8 cellular contexts compared by ENCODE assay signal in the genomic region with DNA sequence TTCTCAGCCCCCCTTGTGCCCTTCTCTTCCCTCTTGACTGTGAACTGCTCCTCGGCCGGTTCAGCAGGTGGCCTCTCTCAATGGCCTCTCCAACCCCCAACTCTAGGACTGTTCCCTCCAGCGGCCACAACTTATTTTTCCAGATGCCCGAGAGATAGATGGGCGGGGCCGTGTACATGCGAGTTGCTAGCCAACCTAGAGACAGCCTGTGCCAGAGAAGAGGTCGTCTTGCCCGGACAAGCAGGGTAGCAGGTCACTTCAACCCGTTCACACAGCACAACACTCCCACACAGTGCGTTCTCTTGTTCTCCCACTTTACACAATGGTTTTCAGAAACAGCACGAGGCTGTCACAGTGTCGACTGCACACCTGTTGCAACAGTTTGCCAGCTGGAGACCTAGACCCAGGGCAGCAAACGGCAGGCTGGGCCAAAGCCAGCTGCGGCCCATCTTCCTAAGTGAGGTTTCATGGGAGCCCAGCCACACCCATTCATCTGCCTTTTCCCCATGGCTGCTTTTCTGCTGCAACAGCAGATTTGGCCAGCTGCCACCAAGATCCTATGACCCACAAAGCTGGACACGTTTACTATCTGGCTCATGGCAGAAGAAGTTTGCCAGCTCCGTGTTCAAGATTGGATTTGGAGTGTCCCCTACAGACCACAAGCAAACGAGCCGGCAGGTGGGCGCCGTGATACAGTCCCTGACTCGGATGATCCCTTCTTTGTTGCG. TPM values are rescaled to one million over a fixed set of nuclear protein-coding genes. Genes with fewer than 3 reads are reported as not detected.
DNase-seq lines count a peak whose midpoint lies in the region; ATAC-seq and TF ChIP-seq lines count a peak whose summit lies in the region.

No MANE protein-coding gene starts in this region.

- in situ Hi-C loops in IMR-90 (cut with MboI; ENCODE audit: low sequenced_read_pairs) (loop anchor here (25.0 kb wide), 2 partner anchors 1047 to 1222 kb away; a partner anchor contains a TSS), transverse colon (cut with MboI; ENCODE audit: low pct_ligation_motif_present in 1 of 4, low pct_unique_long_range_greater_than_20kb in 1 of 4, low sequenced_read_pairs in 3 of 4) (loop anchor here in 1 of 4 donors (25.0 kb wide), 1 partner anchor 397 kb away; no protein-coding TSS in a partner anchor)

- H2AK9ac ChIP-seq in IMR-90 (replicated peaks; ENCODE audit: low read depth, low read length, poor library complexity) = peak overlapping the region; percentile 11

- H2AFZ ChIP-seq in IMR-90 (replicated peaks; ENCODE audit: low read length, poor library complexity) = peak overlapping the region; percentile 5
- no peak overlapping the region for H2AFZ ChIP-seq in trophoblast cell (ENCODE audit: insufficient read depth, low read length, poor library complexity)

- no peak overlapping the region for H4K12ac ChIP-seq in trophoblast cell (ENCODE audit: low read depth, low read length)

- no peak for TF ChIP-seq CTCF in IMR-90 (conservative IDR thresholded peaks at IDR 0.05; ENCODE audit: low read depth, low read length)
- no peak for TF ChIP-seq CTCF in RWPE1 (conservative IDR thresholded peaks at IDR 0.05; ENCODE audit: low read depth)
- TF ChIP-seq CTCF in heart left ventricle (IDR thresholded peaks at IDR 0.05) = no peak
- no peak for TF ChIP-seq CTCF in transverse colon (IDR thresholded peaks at IDR 0.05)
- no peak for TF ChIP-seq CTCF in dorsolateral prefrontal cortex (IDR thresholded peaks at IDR 0.05 in 54 of 56, conservative IDR thresholded peaks at IDR 0.05 in 2 of 56; ENCODE audit: low read depth in 1 of 56, partially characterized antibody in 56 of 56)

- no peak overlapping the region for H2BK15ac ChIP-seq in IMR-90 (ENCODE audit: low read depth, low read length)

- H3K4me1 ChIP-seq in IMR-90 (ENCODE audit: control insufficient read depth, insufficient read depth, low read length) (peaks cover 9% of the 10 kb centered on the region; the same call in 1 of the 2 replicates), heart left ventricle (peaks cover 0 to 11% (median 6%) of the 10 kb centered on the region in 12 donors), transverse colon (peaks cover 5 to 9% (median 7%) of the 10 kb centered on the region in 4 donors), trophoblast cell (ENCODE audit: control insufficient read depth in 1 of 2, insufficient read depth in 2 of 2, low read length in 2 of 2) (no peaks in the 10 kb centered on the region)

- POLR2A ChIA-PET in IMR-90 (lab: Charles Lee; ENCODE audit: unreplicated experiment) = no interaction called here
- POLR2A ChIA-PET in RWPE1 (lab: Yijun Ruan, JAX; ENCODE audit: low non-redundant PET) = no interaction called here

- 0 out of 2 replicates have a peak, but pooled peaks cover 9% of the 10 kb centered on the region for H4K20me1 ChIP-seq in IMR-90 (ENCODE audit: insufficient read depth, low read length)

- H3K36me3 Mint-ChIP-seq in activated naive CD8-positive, alpha-beta T cell treated with anti-CD3 and anti-CD28 coated beads, Interleukin-2, amount 50 U/mL, for 24 hours (ENCODE audit: low read depth) = no peaks in the 10 kb centered on the region

- no peaks in the 10 kb centered on the region for H3K79me2 ChIP-seq in trophoblast cell (ENCODE audit: control insufficient read depth, insufficient read depth, low read length, poor library complexity)

- H3K9me1 ChIP-seq in IMR-90 (ENCODE audit: insufficient read depth, low read length) = 0 out of 2 replicates have a peak, but pooled peaks cover 6% of the 10 kb centered on the region

- peak; percentile 44; the same call in 1 of the 2 replicates for ATAC-seq in IMR-90 (ENCODE audit: low read depth)
- ATAC-seq in heart left ventricle = peak; percentile 25 to 64 (median 42)
- ATAC-seq in HG03025 (IDR thresholded peaks at IDR 0.05; ENCODE audit: low FRiP score, unreplicated experiment) = no peak
- no peak for ATAC-seq in activated naive CD8-positive, alpha-beta T cell treated with anti-CD3 and anti-CD28 coated beads, Interleukin-2, amount 50 U/mL, for 24 hours

- H4K91ac ChIP-seq in IMR-90 (ENCODE audit: insufficient read depth, low read depth, low read length) (no peak overlapping the region), trophoblast cell (ENCODE audit: low read depth, low read length) (no peak overlapping the region)

- TF ChIP-seq EP300 in transverse colon (IDR thresholded peaks at IDR 0.05; ENCODE audit: low read depth) = no peak

- H3K23ac ChIP-seq in IMR-90 (ENCODE audit: low read depth, low read length) (no peak overlapping the region), trophoblast cell (ENCODE audit: low read length) (no peak overlapping the region)

- intact Hi-C loops in IMR-90 (cut with micrococcal nuclease) = no loop called here
- intact Hi-C loops in heart left ventricle (cut with DNase I) = no loop called here
- intact Hi-C loops in transverse colon (cut with DNase I; ENCODE audit: low total_unique reads) = no loop called here
- intact Hi-C loops in dorsolateral prefrontal cortex (cut with DNase I) = no loop called here

- H2AK5ac ChIP-seq in IMR-90 (ENCODE audit: low read depth, low read length) (no peak overlapping the region), trophoblast cell (ENCODE audit: low read length) (no peak overlapping the region)

- H3K9me3 ChIP-seq in IMR-90 (ENCODE audit: control insufficient read depth, insufficient read depth, low read length) = peaks cover 6% of the 10 kb centered on the region
- peaks cover 0 to 17% (median 11%) of the 10 kb centered on the region in 12 donors for H3K9me3 ChIP-seq in heart left ventricle
- H3K9me3 ChIP-seq in transverse colon = peaks cover 9 to 13% of the 10 kb centered on the region in 2 donors
- H3K9me3 ChIP-seq in trophoblast cell (ENCODE audit: insufficient read depth, low read depth, low read length) = peaks cover 7% of the 10 kb centered on the region

- H3K27ac ChIP-seq in IMR-90 (ENCODE audit: insufficient read depth, low read length) (no peak overlapping the region), RWPE1 (peak overlapping the region; percentile 92), heart left ventricle (no peak overlapping the region), transverse colon (no peak overlapping the region), trophoblast cell (ENCODE audit: low read depth, low read length) (no peak overlapping the region), dorsolateral prefrontal cortex (no peak overlapping the region)

- H2BK5ac ChIP-seq in IMR-90 (ENCODE audit: low read depth, low read length, poor library complexity, severe bottlenecking) (no peak overlapping the region), trophoblast cell (ENCODE audit: low read depth, low read length, poor library complexity) (no peak overlapping the region)

- no peak overlapping the region for H3K9ac ChIP-seq in IMR-90 (ENCODE audit: low read depth, low read length)
- no peak overlapping the region for H3K9ac ChIP-seq in trophoblast cell (ENCODE audit: low read length)

- H3K18ac ChIP-seq in IMR-90 (ENCODE audit: low read depth, low read length) (no peak overlapping the region), trophoblast cell (ENCODE audit: low read length) (no peak overlapping the region)

- 65% methylated on average over 10 of the region's 23 CpGs; no CpG with 5 or more reads in 1 of the 2 experiments for WGBS in IMR-90 (ENCODE audit: extremely low coverage in 2 of 2, insufficient read length in 1 of 2), 2 experiments
- WGBS in heart left ventricle, 4 donors = 39 to 58% (median 49%) methylated on average over 17 to 23 of the region's 23 CpGs
- WGBS in transverse colon (ENCODE audit: low coverage in 1 of 2), 2 donors = 55 to 57% methylated on average over 7 to 23 of the region's 23 CpGs
- no CpG with 5 or more reads among the region's 23 CpGs for WGBS in trophoblast cell (ENCODE audit: extremely low coverage, insufficient coverage, insufficient read length)

- H3K4me2 ChIP-seq in IMR-90 (ENCODE audit: low read depth, low read length) = no peak overlapping the region
- no peak overlapping the region for H3K4me2 ChIP-seq in trophoblast cell (ENCODE audit: low read length)

- CTCF ChIA-PET in IMR-90 (lab: Yijun Ruan, JAX) (interaction anchor here (1.2 kb wide), 1 partner anchor 13 kb away, joined by 7 read pairs; no protein-coding TSS in a partner anchor), RWPE1 (lab: Yijun Ruan, JAX) (interaction anchor here (0.5 to 1.3 kb wide), 5 partner anchors 9 to 709 kb away, joined by 3 to 8 read pairs (median 4); no protein-coding TSS in a partner anchor)

- no peak for TF ChIP-seq RAD21 in IMR-90 (IDR thresholded peaks at IDR 0.05; ENCODE audit: low read length)

- H4K5ac ChIP-seq in IMR-90 (ENCODE audit: low read depth, low read length) = no peak overlapping the region

- H3K56ac ChIP-seq in IMR-90 (ENCODE audit: extremely low read depth, insufficient read depth, low read length) = no peak overlapping the region

- H3K36me3 ChIP-seq in IMR-90 (ENCODE audit: control insufficient read depth, insufficient read depth, low read length) = peaks cover 2% of the 10 kb centered on the region; the same call in 1 of the 2 replicates
- H3K36me3 ChIP-seq in heart left ventricle = peaks cover 0 to 9% (median 0%) of the 10 kb centered on the region in 9 donors
- no peaks in the 10 kb centered on the region for H3K36me3 ChIP-seq in transverse colon
- H3K36me3 ChIP-seq in trophoblast cell (ENCODE audit: control insufficient read depth in 1 of 2, insufficient read depth in 2 of 2, low read length in 2 of 2) = peaks cover 0 to 1% of the 10 kb centered on the region in 2 experiments

- H3K4me3 Mint-ChIP-seq in activated naive CD8-positive, alpha-beta T cell treated with anti-CD3 and anti-CD28 coated beads, Interleukin-2, amount 50 U/mL, for 24 hours = no peak overlapping the region

- peak overlapping the region in 1 of 2 experiments; percentile 10; a peak in 1 of 4 replicates for H4K8ac ChIP-seq in IMR-90 (ENCODE audit: low read depth in 2 of 2, low read length in 2 of 2)
- H4K8ac ChIP-seq in trophoblast cell (ENCODE audit: low read depth, low read length) = no peak overlapping the region

- H3K4me3 ChIP-seq in IMR-90 (ENCODE audit: insufficient read depth, low read depth, low read length) (no peak overlapping the region), heart left ventricle (no peak overlapping the region), transverse colon (no peak overlapping the region), trophoblast cell (ENCODE audit: low read depth, low read length) (no peak overlapping the region), dorsolateral prefrontal cortex (no peak overlapping the region)

- dilution Hi-C loops in IMR-90 (cut with HindIII; ENCODE audit: low sequenced_read_pairs, unreplicated experiment) = no loop called here

- H3K4ac ChIP-seq in IMR-90 (ENCODE audit: low read depth, low read length) (no peak overlapping the region), trophoblast cell (ENCODE audit: low read depth, low read length) (no peak overlapping the region)

- peaks cover 15% of the 10 kb centered on the region for H3K27me3 Mint-ChIP-seq in activated naive CD8-positive, alpha-beta T cell treated with anti-CD3 and anti-CD28 coated beads, Interleukin-2, amount 50 U/mL, for 24 hours

- H3K27ac Mint-ChIP-seq in activated naive CD8-positive, alpha-beta T cell treated with anti-CD3 and anti-CD28 coated beads, Interleukin-2, amount 50 U/mL, for 24 hours = no peak overlapping the region

- H3K9me3 Mint-ChIP-seq in activated naive CD8-positive, alpha-beta T cell treated with anti-CD3 and anti-CD28 coated beads, Interleukin-2, amount 50 U/mL, for 24 hours = peaks cover 10% of the 10 kb centered on the region

- no peak overlapping the region for H2BK20ac ChIP-seq in IMR-90 (ENCODE audit: low read depth, low read length)

- no peak overlapping the region; the same call in 1 of the 2 replicates for H3K14ac ChIP-seq in IMR-90 (replicated peaks; ENCODE audit: low read depth, low read length)
- no peak overlapping the region for H3K14ac ChIP-seq in trophoblast cell (ENCODE audit: low read length)

- no peak overlapping the region for H2BK12ac ChIP-seq in trophoblast cell (ENCODE audit: low read length)

- H2BK120ac ChIP-seq in IMR-90 (ENCODE audit: low read depth, low read length) (no peak overlapping the region), trophoblast cell (ENCODE audit: insufficient read depth, low read length, poor library complexity) (no peak overlapping the region)

- H3K79me1 ChIP-seq in IMR-90 (ENCODE audit: low read depth in 1 of 2, low read length in 2 of 2) = no peaks in the 10 kb centered on the region
- H3K79me1 ChIP-seq in trophoblast cell (ENCODE audit: low read length) = no peaks in the 10 kb centered on the region

- TF ChIP-seq POLR2A in IMR-90 (IDR thresholded peaks at IDR 0.05; ENCODE audit: low read depth, low read length) = no peak
- TF ChIP-seq POLR2A in heart left ventricle (IDR thresholded peaks at IDR 0.05) = no peak
- no peak for TF ChIP-seq POLR2A in transverse colon (IDR thresholded peaks at IDR 0.05)

- no TSS peak for BruUV-seq in IMR-90 (replicated peaks; lab: Mats Ljungman, UMichigan)

- H3K4me1 Mint-ChIP-seq in activated naive CD8-positive, alpha-beta T cell treated with anti-CD3 and anti-CD28 coated beads, Interleukin-2, amount 50 U/mL, for 24 hours = peaks cover 10% of the 10 kb centered on the region

- DNase-seq in IMR-90 = peak; percentile 51
- DNase-seq in RWPE1 (ENCODE audit: low spot score) = peak; percentile 62
- peak in 3 of 5 donors; percentile 60 to 76 (median 64) for DNase-seq in heart left ventricle
- peak; percentile 70 for DNase-seq in transverse colon
- DNase-seq in trophoblast cell = no peak
- DNase-seq in dorsolateral prefrontal cortex = no peak
- no peak for DNase-seq in activated naive CD8-positive, alpha-beta T cell treated with anti-CD3 and anti-CD28 coated beads, Interleukin-2, amount 50 U/mL, for 24 hours

- H3K27me3 ChIP-seq in IMR-90 (ENCODE audit: control insufficient read depth, insufficient read depth, low read length) = peaks cover 2% of the 10 kb centered on the region; the same call in 1 of the 2 replicates
- H3K27me3 ChIP-seq in heart left ventricle = peaks cover 0 to 5% (median 0%) of the 10 kb centered on the region in 9 donors
- peaks cover 6% of the 10 kb centered on the region for H3K27me3 ChIP-seq in transverse colon
- H3K27me3 ChIP-seq in trophoblast cell (ENCODE audit: insufficient read depth, low read length) = no peaks in the 10 kb centered on the region
- H3K27me3 ChIP-seq in dorsolateral prefrontal cortex = peaks cover 0 to 13% (median 0%) of the 10 kb centered on the region in 45 donors

RNA-seq across cellular contexts. Expression of gene PRLH, which starts 7.3 kb away (rescaled TPM):
- total RNA-seq in IMR-90 (2012; rRNA removed) = not detected in 2 replicates
- not detected in 2 replicates for polyA plus RNA-seq in IMR-90 (2012; rRNA removed)
- polyA plus RNA-seq in IMR-90 (2012; cell fraction: cytosol; rRNA removed) = not detected in 2 replicates
- polyA plus RNA-seq in IMR-90 (2012; cell fraction: nucleus; rRNA removed; ENCODE audit: low replicate concordance) = not detected in 2 replicates
- not detected for total RNA-seq in heart left ventricle
- polyA plus RNA-seq in heart left ventricle = not detected
- not detected for total RNA-seq in transverse colon
- polyA plus RNA-seq in trophoblast cell (2013) = not detected in 2 replicates
- total RNA-seq in dorsolateral prefrontal cortex = not detected

RNA-seq across cellular contexts. Expression of gene RAB17, which starts 31.5 kb away (rescaled TPM):
- total RNA-seq in IMR-90 (2012; rRNA removed) = not detected in 2 replicates
- polyA plus RNA-seq in IMR-90 (2012; rRNA removed) = 0.17 and 0.41 TPM in 2 replicates
- polyA plus RNA-seq in IMR-90 (2012; cell fraction: cytosol; rRNA removed) = 0.05 and 0.34 TPM in 2 replicates
- 1.9 and 2.9 TPM in 2 replicates for polyA plus RNA-seq in IMR-90 (2012; cell fraction: nucleus; rRNA removed; ENCODE audit: low replicate concordance)
- total RNA-seq in heart left ventricle = 1 to 10 TPM; 1.1 to 7.3 (median 3.6) TPM
- polyA plus RNA-seq in heart left ventricle = 1 to 10 TPM; 5.6 TPM
- total RNA-seq in transverse colon = 100 to 1,000 TPM in 1 of 4 donors, 10 to 100 TPM in 3; 25.1 to 104 (median 65.6) TPM
- 15.7 and 16.1 TPM in 2 replicates for polyA plus RNA-seq in trophoblast cell (2013)
- 1 to 10 TPM in 110 of 120 experiments, under 1 TPM in 10; 0.40 to 6.6 (median 2.1) TPM for total RNA-seq in dorsolateral prefrontal cortex

Comparison
In these comparisons a context has a peak if more than half of its experiments do, and no peak if none do; other contexts are left out.
1. ATAC-seq: peak in IMR-90 (single experiment) and heart left ventricle (4 of 4); none in HG03025 (single experiment) and activated naive CD8-positive, alpha-beta T cell treated with anti-CD3 and anti-CD28 coated beads, Interleukin-2, amount 50 U/mL, for 24 hours (single experiment).
2. DNase-seq: peak in IMR-90 (single experiment), RWPE1 (single experiment), heart left ventricle (3 of 5) and transverse colon (single experiment); none in trophoblast cell (0 of 2), dorsolateral prefrontal cortex (0 of 10) and activated naive CD8-positive, alpha-beta T cell treated with anti-CD3 and anti-CD28 coated beads, Interleukin-2, amount 50 U/mL, for 24 hours (single experiment).